25 cellular contexts compared by ENCODE assay signal in the genomic region with DNA sequence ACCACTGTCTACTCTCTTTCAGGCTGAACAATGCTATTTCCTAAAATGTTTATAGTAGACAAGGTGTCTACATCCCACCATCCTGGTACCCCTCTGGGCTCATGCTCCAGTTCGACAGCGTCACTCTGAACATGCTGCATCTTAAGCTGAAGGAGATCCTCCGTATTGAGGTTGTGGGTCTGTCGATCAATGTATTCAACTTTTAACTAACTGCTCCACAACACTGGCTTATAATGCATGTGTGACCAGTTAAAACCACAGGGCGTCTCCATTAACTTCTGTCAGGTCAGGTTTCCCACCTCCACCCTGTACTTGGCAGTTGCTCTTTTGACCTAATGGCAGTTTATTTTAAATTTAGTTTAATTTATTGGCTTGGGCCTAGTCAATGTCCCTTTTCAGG. TPM values are rescaled to one million over a fixed set of nuclear protein-coding genes. Genes with fewer than 3 reads are reported as not detected.
A peak's percentile ranks its signal among the peaks of the same experiment; 100 is the strongest.
DNase-seq lines count a peak whose midpoint lies in the region; ATAC-seq and TF ChIP-seq lines count a peak whose summit lies in the region.
"Had no signal": no experiment of that assay in that cellular context is flagged by ENCODE, and none has a peak within 500 bp of the region (broad histone marks: within the 10 kb centered on the region; RNA-seq: fewer than 3 reads in every experiment).

No MANE protein-coding gene starts in this region.

- intact Hi-C loops in dendritic cell treated with granulocyte-macrophage colony-stimulating factor and Interleukin-4, amounts not matched to agents 40 ng/mL and 50 ng/mL, for 4 days (cut with micrococcal nuclease), result no loop called here

- no peaks in the 10 kb centered on the region for H3K9me3 Mint-ChIP-seq in dendritic cell treated with granulocyte-macrophage colony-stimulating factor and Interleukin-4, amounts not matched to agents 40 ng/mL and 50 ng/mL, for 4 days
- H3K9me3 Mint-ChIP-seq: CD14-positive monocyte; CD4-positive, alpha-beta T cell; CD8-positive, alpha-beta memory T cell; GM23338; H9; HFFc6 had no signal

- CTCF ChIA-PET in HEK293T (lab: Yijun Ruan, JAX), result no interaction called here

- H3K4me1 Mint-ChIP-seq in dendritic cell treated with granulocyte-macrophage colony-stimulating factor and Interleukin-4, amounts not matched to agents 40 ng/mL and 50 ng/mL, for 4 days (ENCODE audit: low read depth), result peaks cover 26% of the 10 kb centered on the region
- H3K4me1 Mint-ChIP-seq: CD8-positive, alpha-beta memory T cell; GM23338 had no signal

- ATAC-seq in stimulated activated naive CD8-positive, alpha-beta T cell treated with anti-CD3 and anti-CD28 coated beads, Interleukin-15, Interleukin-2, amounts not matched to agents 100 U/mL and 50 U/mL, for 24 hours, result no peak
- ATAC-seq: A549, GM12878, GM23338, HCT116 had no signal

- H3K27me3 Mint-ChIP-seq in dendritic cell treated with granulocyte-macrophage colony-stimulating factor and Interleukin-4, amounts not matched to agents 40 ng/mL and 50 ng/mL, for 4 days, result no peaks in the 10 kb centered on the region
- H3K27me3 Mint-ChIP-seq: CD4-positive, alpha-beta T cell; CD8-positive, alpha-beta memory T cell had no signal

- POLR2A ChIA-PET in HEK293T (lab: Yijun Ruan, JAX), result no interaction called here

- H3K27ac Mint-ChIP-seq in dendritic cell treated with granulocyte-macrophage colony-stimulating factor and Interleukin-4, amounts not matched to agents 40 ng/mL and 50 ng/mL, for 4 days, result peak overlapping the region; percentile 35
- H3K27ac Mint-ChIP-seq: CD4-positive, alpha-beta T cell; GM23338; H9; HFFc6 had no signal

- no peak for DNase-seq in HEK293T (ENCODE audit: extremely low spot score)
- peak; percentile 46 for DNase-seq in NCI-H69 (lab: John Stamatoyannopoulos, UW)
- peak; percentile 7 for DNase-seq in ureter (ENCODE audit: low spot score)
- no peak for DNase-seq in occipital lobe (lab: John Stamatoyannopoulos, UW)
- no peak for DNase-seq in stimulated activated naive CD8-positive, alpha-beta T cell treated with anti-CD3 and anti-CD28 coated beads, Interleukin-15, Interleukin-2, amounts not matched to agents 100 U/mL and 50 U/mL, for 24 hours
- DNase-seq in dedifferentiated amniotic fluid mesenchymal stem cell (ENCODE audit: extremely low spot score), result no peak
- DNase-seq: 8988T; ACHN; AML-193; BE2C; CD4-positive, alpha-beta T cell; CD8-positive, alpha-beta memory T cell; DMS 273 treated with DMSO at 0.1 percent for 48 hours; DMS79; EL; GDM1; H9; HFFc6 had no signal

- H3K36me3 Mint-ChIP-seq in dendritic cell treated with granulocyte-macrophage colony-stimulating factor and Interleukin-4, amounts not matched to agents 40 ng/mL and 50 ng/mL, for 4 days (ENCODE audit: low read depth), result no peaks in the 10 kb centered on the region

- H3K4me3 Mint-ChIP-seq in dendritic cell treated with granulocyte-macrophage colony-stimulating factor and Interleukin-4, amounts not matched to agents 40 ng/mL and 50 ng/mL, for 4 days, result no peak overlapping the region
- H3K4me3 Mint-ChIP-seq: CD14-positive monocyte; CD4-positive, alpha-beta T cell; CD8-positive, alpha-beta memory T cell; GM23338; H9; HFFc6 had no signal

TF ChIP-seq in HEK293T, 16 proteins besides CTCF, POLR2A, EP300 and RAD21:
- TF ChIP-seq, protein P1, sequence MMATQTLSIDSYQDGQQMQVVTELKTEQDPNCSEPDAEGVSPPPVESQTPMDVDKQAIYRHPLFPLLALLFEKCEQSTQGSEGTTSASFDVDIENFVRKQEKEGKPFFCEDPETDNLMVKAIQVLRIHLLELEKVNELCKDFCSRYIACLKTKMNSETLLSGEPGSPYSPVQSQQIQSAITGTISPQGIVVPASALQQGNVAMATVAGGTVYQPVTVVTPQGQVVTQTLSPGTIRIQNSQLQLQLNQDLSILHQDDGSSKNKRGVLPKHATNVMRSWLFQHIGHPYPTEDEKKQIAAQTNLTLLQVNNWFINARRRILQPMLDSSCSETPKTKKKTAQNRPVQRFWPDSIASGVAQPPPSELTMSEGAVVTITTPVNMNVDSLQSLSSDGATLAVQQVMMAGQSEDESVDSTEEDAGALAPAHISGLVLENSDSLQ (IDR thresholded peaks at IDR 0.05), result peak; percentile 58
- no peak for TF ChIP-seq FOXA1 (IDR thresholded peaks at IDR 0.05)
TF ChIP-seq in HEK293T: peak in this region for 1.

RNA-seq across cellular contexts. Expression of gene RARRES1, which starts 17.7 kb away (rescaled TPM):
- total RNA-seq in ureter, result 48.5 TPM
- 1.4 TPM for total RNA-seq in occipital lobe
- total RNA-seq: CD4-positive, alpha-beta T cell; CD8-positive, alpha-beta memory T cell; GM12878; H4 had no signal

RNA-seq across cellular contexts. Expression of gene MFSD1, which starts 51.9 kb away (rescaled TPM):
- 67.6 TPM for total RNA-seq in ureter
- 49.3 TPM for total RNA-seq in occipital lobe

Comparison
In these comparisons a context has a peak if more than half of its experiments do, and no peak if none do; other contexts are left out.
1. DNase-seq: peak in NCI-H69 (single experiment) and ureter (single experiment); none in HEK293T (single experiment), occipital lobe (single experiment), stimulated activated naive CD8-positive, alpha-beta T cell treated with anti-CD3 and anti-CD28 coated beads, Interleukin-15, Interleukin-2, amounts not matched to agents 100 U/mL and 50 U/mL, for 24 hours (single experiment) and dedifferentiated amniotic fluid mesenchymal stem cell (single experiment).
2. RNA of gene RARRES1, which starts 17.7 kb away (total RNA-seq): 48.5 TPM in ureter (single experiment); 1.4 TPM in occipital lobe (single experiment); every median in the first group is over 10 times any median in the second.